19 cellular contexts compared by ENCODE assay signal in the genomic region with DNA sequence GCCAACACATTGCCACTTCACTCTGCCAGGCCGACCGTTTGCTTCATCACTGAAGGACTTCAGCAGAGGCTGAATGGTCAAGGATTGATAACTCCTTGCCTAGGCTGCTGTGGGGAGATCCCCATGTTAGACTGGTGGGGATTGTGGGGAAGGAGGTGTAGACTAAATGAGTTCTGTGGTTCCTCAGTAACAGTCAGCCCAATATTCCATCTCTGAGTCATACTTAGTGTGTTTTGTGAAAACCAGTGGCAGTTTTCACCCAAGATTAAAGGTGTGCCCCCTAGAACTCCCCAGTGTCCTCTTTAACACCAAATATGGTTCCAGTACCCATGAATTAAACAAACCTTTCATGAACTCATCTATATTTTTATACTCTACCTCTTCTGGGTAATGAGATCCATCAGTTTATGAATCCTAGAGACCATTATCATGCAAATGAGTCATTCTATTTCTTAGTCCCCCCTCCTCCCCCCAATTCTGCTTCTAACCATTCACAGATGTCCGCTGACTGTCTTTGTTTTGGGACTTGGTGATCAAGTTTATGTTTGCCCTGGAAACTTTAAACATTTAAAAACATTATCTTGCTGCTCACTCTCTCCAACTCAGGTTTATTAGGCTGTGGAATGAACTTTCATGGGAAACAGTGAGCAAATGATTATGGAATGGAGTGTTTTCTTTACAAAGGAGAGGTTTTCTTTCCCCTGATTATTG.
DNase-seq lines count a peak whose midpoint lies in the region; ATAC-seq, FAIRE-seq and TF ChIP-seq lines count a peak whose summit lies in the region.
"Had no signal": no experiment of that assay in that cellular context is flagged by ENCODE, and none has a peak within 500 bp of the region (broad histone marks: within the 10 kb centered on the region; RNA-seq: fewer than 3 reads in every experiment).

No MANE protein-coding gene starts in this region.

- H4K20me1 ChIP-seq in astrocyte (ENCODE audit: insufficient read depth, low read length) = no peaks in the 10 kb centered on the region

- H3K36me3 ChIP-seq in astrocyte (ENCODE audit: insufficient read depth, low read length) (no peaks in the 10 kb centered on the region), skeletal muscle tissue (ENCODE audit: control insufficient read depth in 3 of 3, insufficient read depth in 3 of 3, low read length in 3 of 3) (no peaks in the 10 kb centered on the region), thyroid gland (no peaks in the 10 kb centered on the region)
- H3K36me3 ChIP-seq: HAP-1, Peyer's patch had no signal

- H3K4me3 ChIP-seq in astrocyte (ENCODE audit: insufficient read depth, low read depth, low read length) (peak overlapping the region; percentile 21), skeletal muscle tissue (ENCODE audit: low read length in 3 of 3) (no peak overlapping the region), thyroid gland (replicated peaks in 1 of 3) (no peak overlapping the region)
- H3K4me3 ChIP-seq: HAP-1, Peyer's patch had no signal

- peak overlapping the region; percentile 56 for H3K27ac Mint-ChIP-seq in astrocyte (ENCODE audit: unreplicated experiment)
- H3K27ac Mint-ChIP-seq: activated B cell treated with CpG ODN at 0.5 μM for 24 hours; activated naive CD4-positive, alpha-beta T cell treated with anti-CD3 and anti-CD28 coated beads for 36 hours; CD4-positive, alpha-beta T cell; T-cell had no signal

- no peak overlapping the region for H3K4me3 Mint-ChIP-seq in astrocyte (ENCODE audit: unreplicated experiment)
- H3K4me3 Mint-ChIP-seq: activated B cell treated with CpG ODN at 0.5 μM for 24 hours; activated naive CD4-positive, alpha-beta T cell treated with anti-CD3 and anti-CD28 coated beads for 36 hours; CD4-positive, alpha-beta T cell; T-cell had no signal

- H3K4me2 ChIP-seq in astrocyte (ENCODE audit: low read length) = peak overlapping the region; percentile 9

- H3K27ac ChIP-seq in astrocyte (ENCODE audit: low read depth, low read length) (peak overlapping the region; percentile 5), skeletal muscle tissue (ENCODE audit: low read depth, low read length) (peak overlapping the region; percentile 16), thyroid gland (no peak overlapping the region)

- intact Hi-C loops in thyroid gland (cut with DNase I) = no loop called here

- FAIRE-seq in astrocyte (lab: Jason Lieb, UNC) = peak; percentile 32

- no peak for TF ChIP-seq CTCF in astrocyte (IDR thresholded peaks at IDR 0.05; ENCODE audit: insufficient read depth, low read depth, low read length)
- TF ChIP-seq CTCF in thyroid gland (IDR thresholded peaks at IDR 0.05) = no peak

- H3K4me1 ChIP-seq in astrocyte (ENCODE audit: insufficient read depth, low read length) (no peaks in the 10 kb centered on the region), skeletal muscle tissue (ENCODE audit: control insufficient read depth in 3 of 3, insufficient read depth in 3 of 3, low read length in 3 of 3) (peaks cover 0 to 3% (median 0%) of the 10 kb centered on the region in 3 donors), thyroid gland (no peaks in the 10 kb centered on the region)
- H3K4me1 ChIP-seq: HAP-1, Peyer's patch had no signal

- peak; percentile 42 for DNase-seq in EH (ENCODE audit: low read depth)
- DNase-seq in astrocyte (ENCODE audit: low read depth) = no peak
- no peak for DNase-seq in thyroid gland
- no peak for DNase-seq in SHP77 (lab: John Stamatoyannopoulos, UW)
- DNase-seq in NCI-H524 (lab: John Stamatoyannopoulos, UW) = no peak
- DNase-seq: activated B cell treated with CpG ODN at 0.5 μM for 24 hours; activated naive CD4-positive, alpha-beta T cell treated with anti-CD3 and anti-CD28 coated beads for 36 hours; CD4-positive, alpha-beta T cell; central memory CD4-positive, alpha-beta T cell; left cardiac atrium; NCI-H510A treated with DMSO at 0.1 percent for 48 hours; Peyer's patch; posterior cingulate gyrus; substantia nigra; T-cell had no signal

- no peaks in the 10 kb centered on the region for H3K27me3 ChIP-seq in astrocyte (ENCODE audit: insufficient read depth, low read length)
- H3K27me3 ChIP-seq in skeletal muscle tissue (ENCODE audit: control insufficient read depth in 3 of 3, insufficient read depth in 3 of 3, low read length in 3 of 3) = no peaks in the 10 kb centered on the region
- H3K27me3 ChIP-seq in thyroid gland = no peaks in the 10 kb centered on the region
- H3K27me3 ChIP-seq: Peyer's patch had no signal

- no peak overlapping the region for H2AFZ ChIP-seq in astrocyte (ENCODE audit: low read depth, low read length)

- H3K9me3 Mint-ChIP-seq in astrocyte (ENCODE audit: unreplicated experiment) = peaks cover 10% of the 10 kb centered on the region
- H3K9me3 Mint-ChIP-seq: CD4-positive, alpha-beta T cell had no signal

- WGBS in thyroid gland, 2 donors = 48 to 55% methylated on average over 3 of the region's 3 CpGs

- H3K79me2 ChIP-seq in astrocyte (ENCODE audit: insufficient read depth, low read length) = no peaks in the 10 kb centered on the region

- TF ChIP-seq POLR2A in thyroid gland (IDR thresholded peaks at IDR 0.05) = no peak

- H3K36me3 Mint-ChIP-seq in astrocyte (ENCODE audit: low read depth, unreplicated experiment) = no peaks in the 10 kb centered on the region
- H3K36me3 Mint-ChIP-seq: T-cell had no signal

- H3K9me3 ChIP-seq in astrocyte (ENCODE audit: insufficient read depth, low read depth, low read length) = no peaks in the 10 kb centered on the region
- no peaks in the 10 kb centered on the region for H3K9me3 ChIP-seq in skeletal muscle tissue (ENCODE audit: control insufficient read depth in 3 of 3, low read length in 3 of 3)
- no peaks in the 10 kb centered on the region for H3K9me3 ChIP-seq in thyroid gland
- H3K9me3 ChIP-seq: HAP-1, Peyer's patch had no signal

- H3K9ac ChIP-seq in astrocyte (ENCODE audit: low read length) = peak overlapping the region; percentile 35
- H3K9ac ChIP-seq in skeletal muscle tissue (ENCODE audit: low read depth in 1 of 3, low read length in 3 of 3) = no peak overlapping the region

- peak; percentile 48 for ATAC-seq in GM19463 (IDR thresholded peaks at IDR 0.05; ENCODE audit: unreplicated experiment)
- ATAC-seq in GM19397 (IDR thresholded peaks at IDR 0.05; ENCODE audit: unreplicated experiment) = no peak
- ATAC-seq: T-cell had no signal

- peaks cover 2% of the 10 kb centered on the region for H3K27me3 Mint-ChIP-seq in astrocyte (ENCODE audit: low read depth, unreplicated experiment)

- peaks cover 12% of the 10 kb centered on the region for H3K4me1 Mint-ChIP-seq in astrocyte (ENCODE audit: low read depth, unreplicated experiment)
- H3K4me1 Mint-ChIP-seq: activated B cell treated with CpG ODN at 0.5 μM for 24 hours, T-cell had no signal

Comparison
In these comparisons a context has a peak if more than half of its experiments do, and no peak if none do; other contexts are left out.
1. H3K27ac ChIP-seq: peak in astrocyte (single experiment) and skeletal muscle tissue (single experiment); none in thyroid gland (0 of 3).